ENCODE assay signal across 8 cellular contexts in the genomic region with DNA sequence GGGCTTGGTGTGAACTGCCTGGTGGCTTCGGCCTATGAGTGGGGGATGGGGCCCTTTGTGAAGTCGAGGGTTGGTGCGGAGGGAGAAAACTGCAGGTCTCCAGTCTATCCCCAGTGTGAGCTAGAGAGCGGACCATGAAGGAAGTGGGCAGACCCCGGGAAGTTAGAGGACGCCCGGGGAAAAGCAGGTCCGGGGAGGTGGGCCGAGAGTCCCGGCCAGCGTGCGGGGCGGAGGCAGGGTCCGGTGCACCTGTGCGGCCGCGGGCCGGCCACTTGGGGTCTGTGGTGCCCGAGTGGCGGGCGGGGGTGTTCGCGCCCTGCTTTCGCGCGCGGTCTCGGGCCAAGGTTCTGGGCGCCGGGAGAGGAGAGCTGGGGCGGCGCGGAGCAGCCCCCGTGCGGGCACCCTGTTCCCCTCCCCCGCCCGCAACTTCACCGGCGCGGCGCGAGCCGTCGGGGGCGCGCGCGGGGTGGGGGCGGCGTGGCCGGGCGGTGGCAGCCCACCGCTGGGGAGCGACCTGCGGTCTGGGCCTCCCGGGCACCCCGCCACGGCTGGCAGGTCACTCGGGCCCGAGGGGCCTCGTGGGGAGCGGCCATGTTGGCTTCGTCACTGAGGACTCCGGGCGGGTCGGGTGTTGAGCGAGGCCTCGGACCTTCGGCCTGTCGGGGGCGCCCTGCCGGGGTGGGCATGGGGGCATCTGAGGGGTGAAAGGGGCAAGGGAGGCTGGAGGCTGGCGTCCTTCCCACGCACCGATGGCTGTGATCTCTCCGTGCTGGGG. TPM values are rescaled to one million over a fixed set of nuclear protein-coding genes. Genes with fewer than 3 reads are reported as not detected.
DNase-seq lines count a peak whose midpoint lies in the region; ATAC-seq and TF ChIP-seq lines count a peak whose summit lies in the region.

No MANE protein-coding gene starts in this region.

- H3K4me1 Mint-ChIP-seq in GM23338: peaks cover 59% of the 10 kb centered on the region

- H3K36me3 Mint-ChIP-seq in GM23338 (ENCODE audit: low read depth): peaks cover 59% of the 10 kb centered on the region

- no peaks in the 10 kb centered on the region for H3K9me3 Mint-ChIP-seq in GM23338

- no peaks in the 10 kb centered on the region for H3K9me3 ChIP-seq in ES-I3 (ENCODE audit: control insufficient read depth, insufficient read depth, low read length)
- H3K9me3 ChIP-seq in mononuclear cell (ENCODE audit: low read depth, low read length): no peaks in the 10 kb centered on the region
- no peaks in the 10 kb centered on the region for H3K9me3 ChIP-seq in suprapubic skin

- H3K4me3 ChIP-seq in GM23338 (peak overlapping the region; percentile 77), mononuclear cell (ENCODE audit: low read length) (peak overlapping the region; percentile 57), suprapubic skin (peak overlapping the region; percentile 81)

- H3K4me2 ChIP-seq in GM23338: peak overlapping the region; percentile 72

- TF ChIP-seq CTCF in GM23338 (conservative IDR thresholded peaks at IDR 0.05; ENCODE audit: low read depth in 2 of 2): peak; percentile 42 to 56
- peak in 1 of 2 donors; percentile 6 for TF ChIP-seq CTCF in suprapubic skin (IDR thresholded peaks at IDR 0.05)

- H3K27me3 Mint-ChIP-seq in GM23338 (ENCODE audit: insufficient read depth, low read depth, poor library complexity): peaks cover 8% of the 10 kb centered on the region

- H3K27me3 ChIP-seq in GM23338 (ENCODE audit: insufficient read depth) (no peaks in the 10 kb centered on the region), mononuclear cell (ENCODE audit: insufficient read depth, low read length) (no peaks in the 10 kb centered on the region), suprapubic skin (no peaks in the 10 kb centered on the region)

- peak overlapping the region; percentile 43; the same call in 1 of the 2 replicates for H2AFZ ChIP-seq in GM23338

- no peaks in the 10 kb centered on the region for H3K9me2 ChIP-seq in GM23338 (ENCODE audit: insufficient read depth)

- DNase-seq in GM23338 (ENCODE audit: low spot score) (peak; percentile 93), NCI-H2196 (lab: John Stamatoyannopoulos, UW; ENCODE audit: unreplicated experiment) (peak; percentile 28), activated T-cell treated with anti-CD3 and anti-CD28 coated beads for 48 hours (ENCODE audit: low read depth) (peak; percentile 46), epithelial cell of prostate (ENCODE audit: low read depth, low spot score) (no peak), suprapubic skin (ENCODE audit: low spot score in 2 of 2) (peak; percentile 81 to 84), NCI-H187 (lab: John Stamatoyannopoulos, UW) (no peak)

- peaks cover 14% of the 10 kb centered on the region; the same call in 1 of the 2 replicates for H3K4me1 ChIP-seq in ES-I3 (ENCODE audit: insufficient read depth, low read length)
- H3K4me1 ChIP-seq in GM23338 (ENCODE audit: insufficient read depth): peaks cover 34% of the 10 kb centered on the region
- H3K4me1 ChIP-seq in mononuclear cell (ENCODE audit: insufficient read depth, low read length): peaks cover 37% of the 10 kb centered on the region
- peaks cover 50% of the 10 kb centered on the region for H3K4me1 ChIP-seq in suprapubic skin

- peak overlapping the region; percentile 94 for H3K4me3 Mint-ChIP-seq in GM23338

- no peak for TF ChIP-seq POLR2A in suprapubic skin (IDR thresholded peaks at IDR 0.05)

- H3K27ac ChIP-seq in GM23338 (ENCODE audit: low read depth) (peak overlapping the region; percentile 41), epithelial cell of prostate (peak overlapping the region; percentile 73), suprapubic skin (peak overlapping the region; percentile 87)

- ATAC-seq in GM23338: peak; percentile 70

- H3K36me3 ChIP-seq in ES-I3 (ENCODE audit: insufficient read depth, low read length): no peaks in the 10 kb centered on the region
- 0 out of 2 replicates have a peak, but pooled peaks cover 3% of the 10 kb centered on the region for H3K36me3 ChIP-seq in GM23338 (ENCODE audit: insufficient read depth)
- H3K36me3 ChIP-seq in suprapubic skin: no peaks in the 10 kb centered on the region

- no peaks in the 10 kb centered on the region; the same call in 1 of the 2 replicates for H3F3A ChIP-seq in GM23338 (replicated peaks; ENCODE audit: low read depth)

- peaks cover 78% of the 10 kb centered on the region for H3K79me2 ChIP-seq in GM23338 (replicated peaks; ENCODE audit: insufficient read depth)

- peak overlapping the region; percentile 82 for H3K9ac ChIP-seq in ES-I3 (ENCODE audit: low read depth, low read length)

- 3% methylated on average over 10 of the region's 76 CpGs for WGBS in suprapubic skin

- peak overlapping the region; percentile 98 for H3K27ac Mint-ChIP-seq in GM23338

- peaks cover 27% of the 10 kb centered on the region for H4K20me1 ChIP-seq in GM23338 (replicated peaks; ENCODE audit: insufficient read depth)

- TF ChIP-seq EP300 in suprapubic skin (IDR thresholded peaks at IDR 0.05): no peak

TF ChIP-seq in GM23338, 12 proteins besides CTCF, POLR2A, EP300 and RAD21 (continues in another document):
- TF ChIP-seq, protein P1, sequence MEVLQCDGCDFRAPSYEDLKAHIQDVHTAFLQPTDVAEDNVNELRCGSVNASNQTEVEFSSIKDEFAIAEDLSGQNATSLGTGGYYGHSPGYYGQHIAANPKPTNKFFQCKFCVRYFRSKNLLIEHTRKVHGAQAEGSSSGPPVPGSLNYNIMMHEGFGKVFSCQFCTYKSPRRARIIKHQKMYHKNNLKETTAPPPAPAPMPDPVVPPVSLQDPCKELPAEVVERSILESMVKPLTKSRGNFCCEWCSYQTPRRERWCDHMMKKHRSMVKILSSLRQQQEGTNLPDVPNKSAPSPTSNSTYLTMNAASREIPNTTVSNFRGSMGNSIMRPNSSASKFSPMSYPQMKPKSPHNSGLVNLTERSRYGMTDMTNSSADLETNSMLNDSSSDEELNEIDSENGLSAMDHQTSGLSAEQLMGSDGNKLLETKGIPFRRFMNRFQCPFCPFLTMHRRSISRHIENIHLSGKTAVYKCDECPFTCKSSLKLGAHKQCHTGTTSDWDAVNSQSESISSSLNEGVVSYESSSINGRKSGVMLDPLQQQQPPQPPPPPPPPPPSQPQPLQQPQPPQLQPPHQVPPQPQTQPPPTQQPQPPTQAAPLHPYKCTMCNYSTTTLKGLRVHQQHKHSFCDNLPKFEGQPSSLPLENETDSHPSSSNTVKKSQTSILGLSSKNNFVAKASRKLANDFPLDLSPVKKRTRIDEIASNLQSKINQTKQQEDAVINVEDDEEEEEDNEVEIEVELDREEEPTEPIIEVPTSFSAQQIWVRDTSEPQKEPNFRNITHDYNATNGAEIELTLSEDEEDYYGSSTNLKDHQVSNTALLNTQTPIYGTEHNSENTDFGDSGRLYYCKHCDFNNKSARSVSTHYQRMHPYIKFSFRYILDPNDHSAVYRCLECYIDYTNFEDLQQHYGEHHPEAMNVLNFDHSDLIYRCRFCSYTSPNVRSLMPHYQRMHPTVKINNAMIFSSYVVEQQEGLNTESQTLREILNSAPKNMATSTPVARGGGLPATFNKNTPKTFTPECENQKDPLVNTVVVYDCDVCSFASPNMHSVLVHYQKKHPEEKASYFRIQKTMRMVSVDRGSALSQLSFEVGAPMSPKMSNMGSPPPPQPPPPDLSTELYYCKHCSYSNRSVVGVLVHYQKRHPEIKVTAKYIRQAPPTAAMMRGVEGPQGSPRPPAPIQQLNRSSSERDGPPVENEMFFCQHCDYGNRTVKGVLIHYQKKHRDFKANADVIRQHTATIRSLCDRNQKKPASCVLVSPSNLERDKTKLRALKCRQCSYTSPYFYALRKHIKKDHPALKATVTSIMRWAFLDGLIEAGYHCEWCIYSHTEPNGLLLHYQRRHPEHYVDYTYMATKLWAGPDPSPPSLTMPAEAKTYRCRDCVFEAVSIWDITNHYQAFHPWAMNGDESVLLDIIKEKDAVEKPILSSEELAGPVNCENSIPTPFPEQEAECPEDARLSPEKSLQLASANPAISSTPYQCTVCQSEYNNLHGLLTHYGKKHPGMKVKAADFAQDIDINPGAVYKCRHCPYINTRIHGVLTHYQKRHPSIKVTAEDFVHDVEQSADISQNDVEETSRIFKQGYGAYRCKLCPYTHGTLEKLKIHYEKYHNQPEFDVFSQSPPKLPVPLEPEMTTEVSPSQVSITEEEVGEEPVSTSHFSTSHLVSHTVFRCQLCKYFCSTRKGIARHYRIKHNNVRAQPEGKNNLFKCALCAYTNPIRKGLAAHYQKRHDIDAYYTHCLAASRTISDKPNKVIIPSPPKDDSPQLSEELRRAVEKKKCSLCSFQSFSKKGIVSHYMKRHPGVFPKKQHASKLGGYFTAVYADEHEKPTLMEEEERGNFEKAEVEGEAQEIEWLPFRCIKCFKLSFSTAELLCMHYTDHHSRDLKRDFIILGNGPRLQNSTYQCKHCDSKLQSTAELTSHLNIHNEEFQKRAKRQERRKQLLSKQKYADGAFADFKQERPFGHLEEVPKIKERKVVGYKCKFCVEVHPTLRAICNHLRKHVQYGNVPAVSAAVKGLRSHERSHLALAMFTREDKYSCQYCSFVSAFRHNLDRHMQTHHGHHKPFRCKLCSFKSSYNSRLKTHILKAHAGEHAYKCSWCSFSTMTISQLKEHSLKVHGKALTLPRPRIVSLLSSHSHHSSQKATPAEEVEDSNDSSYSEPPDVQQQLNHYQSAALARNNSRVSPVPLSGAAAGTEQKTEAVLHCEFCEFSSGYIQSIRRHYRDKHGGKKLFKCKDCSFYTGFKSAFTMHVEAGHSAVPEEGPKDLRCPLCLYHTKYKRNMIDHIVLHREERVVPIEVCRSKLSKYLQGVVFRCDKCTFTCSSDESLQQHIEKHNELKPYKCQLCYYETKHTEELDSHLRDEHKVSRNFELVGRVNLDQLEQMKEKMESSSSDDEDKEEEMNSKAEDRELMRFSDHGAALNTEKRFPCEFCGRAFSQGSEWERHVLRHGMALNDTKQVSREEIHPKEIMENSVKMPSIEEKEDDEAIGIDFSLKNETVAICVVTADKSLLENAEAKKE (CRISPR knock-in tag; IDR thresholded peaks at IDR 0.05): peak; percentile 26; the same call in 1 of the 2 replicates

RNA-seq across cellular contexts. Expression of gene UBE2E1, which starts 4.8 kb away (rescaled TPM):
- 113 and 120 TPM in 2 replicates for total RNA-seq in GM23338 (2014; rRNA removed; shearing (Covaris generic))
- polyA plus RNA-seq in GM23338 (2016; fragmentation: Nextera tagmentation; extraction: Ambion mirVana): 39.9 and 41.5 TPM in 2 replicates
- 113 TPM for total RNA-seq in mononuclear cell
- 100 to 1,000 TPM in 2 of 4 donors, 10 to 100 TPM in 2; 73.0 to 119 (median 94.6) TPM for total RNA-seq in suprapubic skin

Comparison
In these comparisons a context has a peak if more than half of its experiments do, and no peak if none do; other contexts are left out.
1. DNase-seq: peak in GM23338 (single experiment), NCI-H2196 (single experiment), activated T-cell treated with anti-CD3 and anti-CD28 coated beads for 48 hours (single experiment) and suprapubic skin (2 of 2); none in epithelial cell of prostate (single experiment) and NCI-H187 (0 of 2).
2. Peak in every context shown above with its lines, with median percentiles within 50 percentile points of each other: H3K27ac ChIP-seq and H3K4me3 ChIP-seq.